8 cellular contexts compared by ENCODE assay signal in genomic region chr6:15255481-15256414, GRCh38. TPM values are rescaled to one million over a fixed set of nuclear protein-coding genes. Genes with fewer than 3 reads are reported as not detected.
DNase-seq lines count a peak whose midpoint lies in the region; ATAC-seq lines count a peak whose summit lies in the region.

No MANE protein-coding gene starts in this region.

- DNase-seq in NCI-H82 treated with DMSO at 0.1 percent for 48 hours (lab: John Stamatoyannopoulos, UW; ENCODE audit: unreplicated experiment) (peak; percentile 63), myocyte (ENCODE audit: low read depth) (peak; percentile 59), AML-193 (lab: John Stamatoyannopoulos, UW) (no peak), mesenteric fat pad (ENCODE audit: low spot score) (no peak), GOT3 (lab: John Stamatoyannopoulos, UW) (no peak)

- peak; percentile 66 for ATAC-seq in GM18858 (IDR thresholded peaks at IDR 0.05; ENCODE audit: unreplicated experiment)
- ATAC-seq in HG02571 (IDR thresholded peaks at IDR 0.05; ENCODE audit: unreplicated experiment), result peak; percentile 60
- ATAC-seq in HG03469 (IDR thresholded peaks at IDR 0.05; ENCODE audit: unreplicated experiment), result no peak

RNA-seq across cellular contexts. Expression of gene JARID2, which starts 9.9 kb away (rescaled TPM):
- total RNA-seq in myocyte, result 8.6 and 10.1 TPM in 2 replicates
- 2.4 TPM for polyA plus RNA-seq in myocyte (2012)
- total RNA-seq in mesenteric fat pad, result 13.8 TPM

Comparison
In these comparisons a context has a peak if more than half of its experiments do, and no peak if none do; other contexts are left out.
1. DNase-seq: peak in NCI-H82 treated with DMSO at 0.1 percent for 48 hours (single experiment) and myocyte (single experiment); none in AML-193 (0 of 2), mesenteric fat pad (single experiment) and GOT3 (single experiment).